1 cellular context compared by ENCODE assay signal in genomic region chr3:130850846-130851245, GRCh38.
TF ChIP-seq lines count a peak whose summit lies in the region.

No MANE protein-coding gene starts in this region.

TF ChIP-seq in WTC11, 78 proteins besides CTCF, POLR2A, EP300 and RAD21 (continued from another document):
- TF ChIP-seq STAT6 (CRISPR knock-in tag; conservative IDR thresholded peaks at IDR 0.05; ENCODE audit: low read depth) (no peak), ATF2 (CRISPR knock-in tag; IDR thresholded peaks at IDR 0.05; ENCODE audit: borderline replicate concordance, low read depth) (no peak), ZSCAN18 (CRISPR knock-in tag; IDR thresholded peaks at IDR 0.05) (no peak)
